Comparison of ENCODE assay signal across 14 cellular contexts in the genomic region with DNA sequence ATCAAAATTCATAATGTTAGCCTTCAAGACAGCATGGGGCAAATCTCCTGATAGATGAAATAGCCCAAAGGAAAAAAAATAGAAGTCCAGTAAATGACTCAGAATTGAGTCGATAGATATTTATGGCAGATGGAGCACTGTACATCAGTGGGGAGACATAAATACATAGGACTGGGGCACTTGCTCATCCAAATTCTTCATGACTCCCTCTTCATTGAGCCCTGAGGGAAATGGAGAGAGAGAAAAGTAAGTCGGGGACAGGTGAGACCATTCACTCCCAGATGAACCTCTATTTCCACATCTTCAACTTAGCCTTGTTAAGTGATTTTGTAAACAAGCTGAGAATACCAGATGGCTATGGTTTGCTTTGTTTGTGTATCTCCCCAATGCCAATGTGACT. TPM values are rescaled to one million over a fixed set of nuclear protein-coding genes. Genes with fewer than 3 reads are reported as not detected.
"Had no signal": no experiment of that assay in that cellular context is flagged by ENCODE, and none has a peak within 500 bp of the region (broad histone marks: within the 10 kb centered on the region; RNA-seq: fewer than 3 reads in every experiment).

No MANE protein-coding gene starts in this region.

RNA-seq across cellular contexts. Expression of a gene that starts 59.8 kb away (rescaled TPM):
- total RNA-seq: activated CD4-positive, alpha-beta T cell treated with anti-CD3 and anti-CD28 coated beads for 36 hours; activated CD4-positive, alpha-beta T cell treated with anti-CD3 and anti-CD28 coated beads, Interleukin-2, amount 10 ng/mL, durations not matched to agents 7 days and 5 days; activated CD8-positive, alpha-beta T cell treated with anti-CD3 and anti-CD28 coated beads, Interleukin-2, amount 10 ng/mL, durations not matched to agents 7 days and 5 days; activated naive CD8-positive, alpha-beta T cell treated with anti-CD3 and anti-CD28 coated beads, Interleukin-2, amount 10 ng/mL, durations not matched to agents 7 days and 5 days; activated T-helper 2 cell treated with anti-CD3 and anti-CD28 coated beads, Interferon-gamma antibody, Interleukin-2, Interleukin-4, amounts not matched to agents 10 μg/mL and 5 μg/mL and 100 μg/mL, durations not matched to agents 14 hours and 24 hours and 36 hours; ascending aorta; cardiac septum; Peyer's patch; Right ventricle myocardium inferior; SK-MEL-5; T-cell; T-helper 17 cell; WTC11 had no signal
- polyA plus RNA-seq: adipose tissue had no signal
